In genomic region chr1:156692958-156693857, GRCh38 we compare ENCODE assay signal across 1 cellular context.
TF ChIP-seq lines count a peak whose summit lies in the region.

No MANE protein-coding gene starts in this region.

TF ChIP-seq in GM23338, 12 proteins besides CTCF, POLR2A, EP300 and RAD21 (continued from another document):
- TF ChIP-seq NANOG (IDR thresholded peaks at IDR 0.05; ENCODE audit: borderline replicate concordance) (no peak), JUNB (IDR thresholded peaks at IDR 0.05; ENCODE audit: unreplicated experiment) (no peak), ETS1 (IDR thresholded peaks at IDR 0.05) (no peak), STAT1 (IDR thresholded peaks at IDR 0.05; ENCODE audit: unreplicated experiment) (no peak)
